ENCODE assay signal across 1 cellular context in genomic region chr6:72976389-72976900, GRCh38.
TF ChIP-seq lines count a peak whose summit lies in the region.

No MANE protein-coding gene starts in this region.

TF ChIP-seq in IMR-90, 13 proteins besides CTCF, POLR2A, EP300 and RAD21 (continued from another document):
- TF ChIP-seq ELK1 (IDR thresholded peaks at IDR 0.05; ENCODE audit: borderline replicate concordance, low read depth, low read length) (no peak), SMC3 (IDR thresholded peaks at IDR 0.05; ENCODE audit: low read depth, low read length) (no peak), USF2 (IDR thresholded peaks at IDR 0.05; ENCODE audit: low read depth, low read length) (no peak), MAFK (IDR thresholded peaks at IDR 0.05; ENCODE audit: low read depth, low read length) (no peak), FOS (IDR thresholded peaks at IDR 0.05; ENCODE audit: low read depth, low read length) (no peak), MXI1 (IDR thresholded peaks at IDR 0.05; ENCODE audit: borderline replicate concordance, low read depth, low read length) (no peak), MAZ (IDR thresholded peaks at IDR 0.05; ENCODE audit: borderline replicate concordance, low read depth, low read length) (no peak), CHD1 (IDR thresholded peaks at IDR 0.05; ENCODE audit: low read depth, low read length) (no peak), BHLHE40 (IDR thresholded peaks at IDR 0.05; ENCODE audit: low read depth, low read length) (no peak), RFX5 (IDR thresholded peaks at IDR 0.05; ENCODE audit: low read depth, low read length) (no peak)
